Comparison of ENCODE assay signal across 8 cellular contexts in the genomic region with DNA sequence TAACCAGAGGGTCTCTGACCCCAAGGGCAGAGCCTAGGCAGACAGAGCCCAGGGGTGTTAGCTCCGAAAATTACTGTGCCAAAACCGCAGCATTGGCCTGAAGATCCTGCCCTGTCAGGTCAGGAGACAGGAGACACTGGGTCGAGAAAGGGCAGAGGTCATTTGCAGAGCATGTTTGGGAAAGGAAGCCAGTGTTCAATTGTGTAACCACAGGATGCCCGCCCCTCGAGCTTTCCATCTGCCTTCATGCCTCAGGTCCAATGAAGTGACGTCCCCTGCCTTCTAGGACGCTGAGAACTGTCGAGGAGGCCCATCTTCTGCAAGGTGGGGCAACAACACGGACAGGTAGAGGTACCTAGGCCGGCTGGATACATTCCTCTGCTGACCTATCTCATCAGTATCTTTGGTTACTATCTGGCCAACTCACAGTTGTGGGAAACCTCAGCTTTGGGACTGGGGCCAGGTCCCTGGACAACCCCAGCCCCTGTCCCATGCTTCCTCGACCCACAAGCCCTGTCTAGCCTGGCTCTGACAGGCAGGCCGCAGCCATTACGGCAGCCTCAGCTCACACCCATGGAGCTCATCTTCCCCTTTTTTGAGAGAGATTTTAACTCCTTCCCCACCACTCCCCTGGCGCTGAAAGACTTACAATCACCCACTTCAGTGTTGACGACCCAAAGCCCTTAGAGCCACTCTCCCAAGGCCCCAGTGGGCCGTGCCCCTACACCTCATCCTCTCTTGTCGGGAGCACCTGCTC. TPM values are rescaled to one million over a fixed set of nuclear protein-coding genes. Genes with fewer than 3 reads are reported as not detected.
DNase-seq lines count a peak whose midpoint lies in the region; ATAC-seq and TF ChIP-seq lines count a peak whose summit lies in the region.

No MANE protein-coding gene starts in this region.

- no peaks in the 10 kb centered on the region for H3K27me3 ChIP-seq in ACC112 (ENCODE audit: insufficient read depth, low read length)

- no peak overlapping the region for H2AFZ ChIP-seq in ACC112 (ENCODE audit: low read length, unreplicated experiment)

- H3K27ac ChIP-seq in ACC112 (ENCODE audit: low read depth, low read length) (no peak overlapping the region), VCaP (peak overlapping the region; percentile 92)

- H3K36me3 ChIP-seq in ACC112 (ENCODE audit: insufficient read depth, low read length) = no peaks in the 10 kb centered on the region

- TF ChIP-seq CTCF in VCaP (conservative IDR thresholded peaks at IDR 0.05) = no peak
- TF ChIP-seq CTCF in fibroblast of villous mesenchyme (IDR thresholded peaks at IDR 0.05; ENCODE audit: insufficient read depth, low read depth, low read length) = no peak
- TF ChIP-seq CTCF in omental fat pad (IDR thresholded peaks at IDR 0.05) = no peak

- ATAC-seq in GM19035 (IDR thresholded peaks at IDR 0.05; ENCODE audit: unreplicated experiment) (peak; percentile 31), HG03439 (IDR thresholded peaks at IDR 0.05; ENCODE audit: unreplicated experiment) (peak; percentile 29), omental fat pad (ENCODE audit: low FRiP score) (peak; percentile 22), HG03378 (IDR thresholded peaks at IDR 0.05; ENCODE audit: unreplicated experiment) (no peak)

- H3K4me3 ChIP-seq in ACC112 (ENCODE audit: low read depth, low read length) = peak overlapping the region; percentile 84
- peak overlapping the region; percentile 88 for H3K4me3 ChIP-seq in fibroblast of villous mesenchyme (ENCODE audit: low read depth, low read length)

- peaks cover 7% of the 10 kb centered on the region for H3K4me1 ChIP-seq in ACC112 (ENCODE audit: control insufficient read depth, insufficient read depth, low read length, unreplicated experiment)

- H3K79me2 ChIP-seq in ACC112 (ENCODE audit: control insufficient read depth, insufficient read depth, low read length, unreplicated experiment) = peaks cover 54% of the 10 kb centered on the region

- DNase-seq in fibroblast of villous mesenchyme (ENCODE audit: low read depth) (peak; percentile 45), omental fat pad (ENCODE audit: low spot score) (no peak)
- DNase-seq in stimulated activated CD4-positive, alpha-beta T cell treated with anti-CD3 and anti-CD28 coated beads, Interleukin-15, amount 100 ng/mL, for 24 hours = no peak

RNA-seq across cellular contexts. Expression of gene ARL8A, which starts 1.3 kb away (rescaled TPM):
- total RNA-seq in fibroblast of villous mesenchyme = 18.7 and 28.5 TPM in 2 replicates
- total RNA-seq in omental fat pad = 10 to 100 TPM; 31.1 to 61.8 (median 43.0) TPM

RNA-seq across cellular contexts. Expression of gene PTPN7, which starts 17.2 kb away (rescaled TPM):
- not detected in 2 replicates for total RNA-seq in fibroblast of villous mesenchyme
- total RNA-seq in omental fat pad = 10 to 100 TPM in 1 of 4 donors, 1 to 10 TPM in 3; 2.9 to 14.4 (median 4.6) TPM

RNA-seq across cellular contexts. Expression of gene GPR37L1, which starts 20.5 kb away (rescaled TPM):
- under 0.01 TPM in 1 of 2 replicates, not detected in the other for total RNA-seq in fibroblast of villous mesenchyme
- under 1 TPM in 1 of 4 donors, not detected in 3; 0.16 TPM for total RNA-seq in omental fat pad

RNA-seq across cellular contexts. Expression of gene LGR6, which starts 50.4 kb away (rescaled TPM):
- total RNA-seq in fibroblast of villous mesenchyme (not detected in 2 replicates), omental fat pad (under 1 TPM in 2 of 4 donors, not detected in 2; 0.28 to 0.32 TPM)
